In the genomic region with DNA sequence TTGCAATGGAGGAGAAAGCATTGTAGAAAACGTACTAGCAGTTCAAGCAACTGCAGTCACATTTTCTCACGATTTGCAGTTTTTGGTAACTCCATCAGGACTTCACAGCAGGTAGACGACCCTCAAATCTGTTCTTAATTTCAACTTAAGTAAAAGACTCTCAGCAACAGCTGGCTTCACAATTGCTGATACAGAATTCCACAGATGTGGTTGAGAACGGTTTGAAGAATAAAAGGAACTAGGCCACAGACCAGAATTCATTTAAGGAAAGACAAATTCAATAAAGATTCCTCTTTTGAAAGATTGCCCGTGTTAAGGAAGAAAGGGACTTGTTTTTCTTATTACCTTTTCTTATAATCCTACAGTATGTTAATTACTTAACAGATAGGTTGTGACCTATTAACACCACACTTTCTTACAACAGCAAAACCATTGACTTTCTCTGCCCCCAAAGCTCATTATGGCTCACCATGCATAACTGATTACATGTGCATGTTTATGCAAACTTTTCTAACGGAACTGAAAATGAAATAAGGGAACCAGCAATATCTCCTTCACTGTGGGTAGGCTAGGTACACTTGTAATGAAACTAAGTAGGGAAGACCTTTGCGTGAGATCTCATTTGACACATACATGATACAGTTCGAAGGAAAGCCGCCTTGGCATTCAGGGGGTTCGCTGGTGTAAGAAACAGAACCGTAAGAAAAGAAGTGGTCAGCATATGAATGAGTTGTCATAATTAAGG, we compare ENCODE assay signal across 1 cellular context.
TF ChIP-seq lines count a peak whose summit lies in the region.

No MANE protein-coding gene starts in this region.

TF ChIP-seq in SK-N-SH, 30 proteins besides CTCF, POLR2A, EP300 and RAD21 (continued from another document):
- TF ChIP-seq, protein P1, sequence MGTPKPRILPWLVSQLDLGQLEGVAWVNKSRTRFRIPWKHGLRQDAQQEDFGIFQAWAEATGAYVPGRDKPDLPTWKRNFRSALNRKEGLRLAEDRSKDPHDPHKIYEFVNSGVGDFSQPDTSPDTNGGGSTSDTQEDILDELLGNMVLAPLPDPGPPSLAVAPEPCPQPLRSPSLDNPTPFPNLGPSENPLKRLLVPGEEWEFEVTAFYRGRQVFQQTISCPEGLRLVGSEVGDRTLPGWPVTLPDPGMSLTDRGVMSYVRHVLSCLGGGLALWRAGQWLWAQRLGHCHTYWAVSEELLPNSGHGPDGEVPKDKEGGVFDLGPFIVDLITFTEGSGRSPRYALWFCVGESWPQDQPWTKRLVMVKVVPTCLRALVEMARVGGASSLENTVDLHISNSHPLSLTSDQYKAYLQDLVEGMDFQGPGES (IDR thresholded peaks at IDR 0.05; ENCODE audit: low read depth, low read length), result no peak
- TF ChIP-seq GATA2 (CRISPR knock-in tag; IDR thresholded peaks at IDR 0.05) (no peak), MXI1 (IDR thresholded peaks at IDR 0.05; ENCODE audit: low read depth, low read length) (no peak), RXRA (IDR thresholded peaks at IDR 0.05; ENCODE audit: borderline replicate concordance, low read depth) (no peak), FOXJ3 (CRISPR knock-in tag; IDR thresholded peaks at IDR 0.05) (no peak), FOSL2 (IDR thresholded peaks at IDR 0.05; ENCODE audit: borderline replicate concordance, low read depth) (no peak)
